In the genomic region with DNA sequence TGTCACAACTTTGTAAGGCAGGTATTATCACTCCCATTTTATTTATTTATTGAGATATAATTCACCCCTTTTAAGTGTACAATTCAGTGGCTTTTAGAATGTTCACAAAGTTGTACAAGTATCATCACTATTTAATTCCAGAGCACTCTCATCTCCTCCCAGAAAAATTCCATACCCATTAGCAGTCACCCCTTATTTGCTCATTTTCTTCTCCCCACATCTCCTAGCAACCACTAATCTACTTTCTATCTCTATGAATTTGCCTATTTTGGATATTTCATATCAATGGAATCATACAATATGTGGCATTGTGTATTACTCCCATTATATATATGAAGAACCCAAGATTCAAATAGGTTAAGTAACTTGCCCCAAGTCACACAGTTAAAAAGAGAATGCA, we compare ENCODE assay signal across 13 cellular contexts. TPM values are rescaled to one million over a fixed set of nuclear protein-coding genes. Genes with fewer than 3 reads are reported as not detected.
A peak's percentile ranks its signal among the peaks of the same experiment; 100 is the strongest.
DNase-seq lines count a peak whose midpoint lies in the region; ATAC-seq and TF ChIP-seq lines count a peak whose summit lies in the region.
"Had no signal": no experiment of that assay in that cellular context is flagged by ENCODE, and none has a peak within 500 bp of the region (broad histone marks: within the 10 kb centered on the region; RNA-seq: fewer than 3 reads in every experiment).

No MANE protein-coding gene starts in this region.

- peak overlapping the region; percentile 11 for H3K27ac ChIP-seq in mesodermal cell (ENCODE audit: low read depth, low read length, severe bottlenecking)
- H3K27ac ChIP-seq: C4-2B, SK-N-MC had no signal

- H3K36me3 Mint-ChIP-seq in activated naive CD8-positive, alpha-beta T cell treated with anti-CD3 and anti-CD28 coated beads for 36 hours: peaks cover 28% of the 10 kb centered on the region
- no peaks in the 10 kb centered on the region for H3K36me3 Mint-ChIP-seq in activated CD8-positive, alpha-beta memory T cell treated with anti-CD3 and anti-CD28 coated beads, Interleukin-2, amount 10 ng/mL, durations not matched to agents 7 days and 5 days

- ATAC-seq in activated CD8-positive, alpha-beta memory T cell treated with anti-CD3 and anti-CD28 coated beads, Interleukin-2, amount 10 ng/mL, durations not matched to agents 7 days and 5 days: no peak
- no peak for ATAC-seq in HG03196 (IDR thresholded peaks at IDR 0.05; ENCODE audit: unreplicated experiment)

- H3K9me3 Mint-ChIP-seq in activated naive CD8-positive, alpha-beta T cell treated with anti-CD3 and anti-CD28 coated beads for 36 hours: no peaks in the 10 kb centered on the region
- H3K9me3 Mint-ChIP-seq in activated CD8-positive, alpha-beta memory T cell treated with anti-CD3 and anti-CD28 coated beads, Interleukin-2, amount 10 ng/mL, durations not matched to agents 7 days and 5 days (ENCODE audit: low read depth): no peaks in the 10 kb centered on the region
- H3K9me3 Mint-ChIP-seq: neural crest cell had no signal

- H3K4me1 ChIP-seq in mesodermal cell (ENCODE audit: control insufficient read depth, insufficient read depth, low read length, poor library complexity, severe bottlenecking): peaks cover 13% of the 10 kb centered on the region

- H3K4me3 ChIP-seq in AG10803 (ENCODE audit: low read length) (no peak overlapping the region), mesodermal cell (ENCODE audit: extremely low read depth, insufficient read depth, low read length, poor library complexity, severe bottlenecking) (no peak overlapping the region)
- H3K4me3 ChIP-seq: SK-N-MC had no signal

- H3K9me3 ChIP-seq in mesodermal cell (ENCODE audit: control insufficient read depth, low read length): no peaks in the 10 kb centered on the region

- CTCF ChIA-PET in activated CD8-positive, alpha-beta memory T cell treated with anti-CD3 and anti-CD28 coated beads, Interleukin-2, amount 10 ng/mL, durations not matched to agents 7 days and 5 days (lab: Charles Lee): interaction anchor here (1.0 to 1.3 kb wide), 3 partner anchors 24 to 143 kb away, joined by 3 to 5 read pairs (median 3); a partner anchor contains a TSS

- no peaks in the 10 kb centered on the region for H3K36me3 ChIP-seq in mesodermal cell (ENCODE audit: control insufficient read depth, insufficient read depth, low read length)

- peaks cover 67% of the 10 kb centered on the region for H3K4me1 Mint-ChIP-seq in activated naive CD8-positive, alpha-beta T cell treated with anti-CD3 and anti-CD28 coated beads for 36 hours
- peaks cover 46% of the 10 kb centered on the region for H3K4me1 Mint-ChIP-seq in activated CD8-positive, alpha-beta memory T cell treated with anti-CD3 and anti-CD28 coated beads, Interleukin-2, amount 10 ng/mL, durations not matched to agents 7 days and 5 days

- TF ChIP-seq CTCF in AG10803 (conservative IDR thresholded peaks at IDR 0.05; ENCODE audit: low read length): no peak
- TF ChIP-seq CTCF in GM10266 (IDR thresholded peaks at IDR 0.05; ENCODE audit: control insufficient read depth, insufficient read depth, low read depth, missing control alignments): no peak

- H3K4me3 Mint-ChIP-seq in activated naive CD8-positive, alpha-beta T cell treated with anti-CD3 and anti-CD28 coated beads for 36 hours: peak overlapping the region; percentile 3
- H3K4me3 Mint-ChIP-seq in activated CD8-positive, alpha-beta memory T cell treated with anti-CD3 and anti-CD28 coated beads, Interleukin-2, amount 10 ng/mL, durations not matched to agents 7 days and 5 days: no peak overlapping the region

- peak overlapping the region; percentile 86 for H3K27ac Mint-ChIP-seq in activated naive CD8-positive, alpha-beta T cell treated with anti-CD3 and anti-CD28 coated beads for 36 hours
- no peak overlapping the region for H3K27ac Mint-ChIP-seq in activated CD8-positive, alpha-beta memory T cell treated with anti-CD3 and anti-CD28 coated beads, Interleukin-2, amount 10 ng/mL, durations not matched to agents 7 days and 5 days

- peak; percentile 47 for DNase-seq in AG10803 (ENCODE audit: low read depth)
- DNase-seq in HCEC 1CT: peak; percentile 69
- no peak for DNase-seq in activated naive CD8-positive, alpha-beta T cell treated with anti-CD3 and anti-CD28 coated beads for 36 hours
- no peak for DNase-seq in activated CD8-positive, alpha-beta memory T cell treated with anti-CD3 and anti-CD28 coated beads, Interleukin-2, amount 10 ng/mL, durations not matched to agents 7 days and 5 days
- DNase-seq in GM10266 (ENCODE audit: extremely low spot score): no peak
- DNase-seq: MV-4-11, NCI-H526 treated with DMSO at 0.1 percent for 48 hours, retina had no signal

- H3K27me3 Mint-ChIP-seq in activated naive CD8-positive, alpha-beta T cell treated with anti-CD3 and anti-CD28 coated beads for 36 hours: no peaks in the 10 kb centered on the region
- H3K27me3 Mint-ChIP-seq in activated CD8-positive, alpha-beta memory T cell treated with anti-CD3 and anti-CD28 coated beads, Interleukin-2, amount 10 ng/mL, durations not matched to agents 7 days and 5 days: no peaks in the 10 kb centered on the region

RNA-seq across cellular contexts. Expression of a gene that starts 7.0 kb away (rescaled TPM):
- 10 to 100 TPM; 14.0 to 14.4 TPM for total RNA-seq in activated naive CD8-positive, alpha-beta T cell treated with anti-CD3 and anti-CD28 coated beads for 36 hours
- 7.4 TPM for polyA plus RNA-seq in mesodermal cell (2013, experiment 1 of 2)
- 6.4 TPM for polyA plus RNA-seq in mesodermal cell (2013, experiment 2 of 2)
- total RNA-seq in activated CD8-positive, alpha-beta memory T cell treated with anti-CD3 and anti-CD28 coated beads, Interleukin-2, amount 10 ng/mL, durations not matched to agents 7 days and 5 days: 10 to 100 TPM in 1 of 2 experiments, 1 to 10 TPM in 1; 8.7 to 11.6 TPM

RNA-seq across cellular contexts. Expression of a gene that starts 23.2 kb away (rescaled TPM):
- total RNA-seq in activated naive CD8-positive, alpha-beta T cell treated with anti-CD3 and anti-CD28 coated beads for 36 hours: 10 to 100 TPM; 13.3 to 14.0 TPM
- polyA plus RNA-seq in mesodermal cell (2013, experiment 1 of 2): 4.9 TPM
- 3.9 TPM for polyA plus RNA-seq in mesodermal cell (2013, experiment 2 of 2)
- total RNA-seq in activated CD8-positive, alpha-beta memory T cell treated with anti-CD3 and anti-CD28 coated beads, Interleukin-2, amount 10 ng/mL, durations not matched to agents 7 days and 5 days: 1 to 10 TPM; 2.6 to 5.3 TPM

Comparison
In these comparisons a context has a peak if more than half of its experiments do, and no peak if none do; other contexts are left out.
1. DNase-seq: peak in AG10803 (single experiment) and HCEC 1CT (single experiment); none in activated naive CD8-positive, alpha-beta T cell treated with anti-CD3 and anti-CD28 coated beads for 36 hours (single experiment), activated CD8-positive, alpha-beta memory T cell treated with anti-CD3 and anti-CD28 coated beads, Interleukin-2, amount 10 ng/mL, durations not matched to agents 7 days and 5 days (single experiment) and GM10266 (single experiment).